8 cellular contexts compared by ENCODE assay signal in the genomic region with DNA sequence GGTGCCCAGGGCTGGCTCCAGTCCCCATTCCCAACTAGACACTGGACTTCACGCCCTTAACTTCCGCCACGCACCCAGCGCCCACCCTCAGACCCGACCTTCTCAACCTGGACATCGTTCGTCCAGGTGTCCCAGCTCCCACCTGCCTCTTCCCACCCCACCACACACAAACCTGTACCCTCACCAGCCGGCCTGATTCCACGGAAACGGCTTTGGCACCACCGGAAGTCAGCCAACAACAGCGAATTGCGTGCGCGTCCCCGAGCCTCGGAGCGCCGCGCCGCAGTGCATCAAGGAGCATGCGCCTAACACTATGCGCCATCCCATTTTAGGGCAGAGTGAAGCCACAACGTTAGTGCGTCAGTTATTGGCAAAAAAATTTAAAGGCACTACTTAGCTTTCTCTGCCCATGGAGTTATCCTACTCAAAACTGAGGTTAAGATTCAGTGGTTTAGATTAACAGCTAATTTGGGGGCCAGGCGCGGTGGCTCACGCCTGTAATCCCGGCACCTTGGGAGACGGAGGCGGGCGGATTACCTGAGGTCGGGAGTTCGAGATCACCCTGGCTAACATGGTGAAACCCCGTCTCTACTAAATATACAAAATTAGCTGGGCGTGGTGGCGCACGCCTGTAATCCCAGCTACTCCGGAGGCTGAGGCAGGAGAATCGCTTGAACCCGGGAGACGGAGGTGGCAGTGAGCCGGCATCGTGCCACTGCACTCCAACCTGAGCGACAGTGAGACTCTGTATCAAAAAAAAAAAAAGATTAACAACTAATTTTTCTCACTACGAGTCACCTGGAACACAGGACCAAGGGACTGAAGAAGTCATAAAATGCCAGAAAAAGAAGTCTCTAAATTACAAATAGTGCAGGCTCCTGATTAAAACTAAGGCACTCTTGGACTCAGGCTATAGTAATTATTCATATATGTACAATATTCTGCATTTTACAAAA. TPM values are rescaled to one million over a fixed set of nuclear protein-coding genes. Genes with fewer than 3 reads are reported as not detected.
DNase-seq lines count a peak whose midpoint lies in the region; ATAC-seq, FAIRE-seq and TF ChIP-seq lines count a peak whose summit lies in the region.

Gene GON4L, minus strand, starts transcription at position 240 of the 956 bp plus-strand sequence. CDS start 3,434 bp downstream, outside the sequence.

- peak within 1 kb of the TSS; percentile 39; the same call in 1 of the 2 replicates for H3K18ac ChIP-seq in IMR-90 (ENCODE audit: low read depth, low read length)

- CTCF ChIA-PET in IMR-90 (lab: Yijun Ruan, JAX) (no interaction called here), OCI-LY7 (lab: Charles Lee; ENCODE audit: unreplicated experiment) (interaction anchor here (0.8 to 1.5 kb wide), 2 partner anchors 25 to 87 kb away, joined by 3 to 4 read pairs; no protein-coding TSS in a partner anchor)

- H3K27ac ChIP-seq in IMR-90 (ENCODE audit: insufficient read depth, low read length) (peak within 1 kb of the TSS; percentile 86), OCI-LY7 (ENCODE audit: low read depth, low read length, poor library complexity, severe bottlenecking) (peak within 1 kb of the TSS; percentile 89)

- dilution Hi-C loops in IMR-90 (cut with HindIII; ENCODE audit: low sequenced_read_pairs, unreplicated experiment): no loop called here

- H3K79me2 ChIP-seq in OCI-LY7 (ENCODE audit: insufficient read depth, low read depth, low read length): peaks cover 65% of the 10 kb centered on the region

- H4K20me1 ChIP-seq in IMR-90 (ENCODE audit: insufficient read depth, low read length) (no peaks in the 10 kb centered on the region), OCI-LY7 (ENCODE audit: insufficient read depth, low read length) (no peaks in the 10 kb centered on the region)

- H3K14ac ChIP-seq in IMR-90 (replicated peaks; ENCODE audit: low read depth, low read length): peak within 1 kb of the TSS; percentile 97

- TF ChIP-seq RAD21 in IMR-90 (IDR thresholded peaks at IDR 0.05; ENCODE audit: low read length): peak; percentile 14; the same call in 1 of the 2 replicates

- no peaks in the 10 kb centered on the region for H3K27me3 ChIP-seq in IMR-90 (ENCODE audit: control insufficient read depth, insufficient read depth, low read length)

- H2AK5ac ChIP-seq in IMR-90 (ENCODE audit: low read depth, low read length): peak within 1 kb of the TSS; percentile 96

- H4K8ac ChIP-seq in IMR-90 (ENCODE audit: low read depth in 2 of 2, low read length in 2 of 2): peak within 1 kb of the TSS; percentile 78 to 98

- TF ChIP-seq POLR2A in IMR-90 (IDR thresholded peaks at IDR 0.05; ENCODE audit: low read depth, low read length): peak; percentile 60; the same call in 1 of the 2 replicates

- peak within 1 kb of the TSS; percentile 62 for H4K5ac ChIP-seq in IMR-90 (ENCODE audit: low read depth, low read length)

- H3K4me2 ChIP-seq in IMR-90 (ENCODE audit: low read depth, low read length) (peak within 1 kb of the TSS; percentile 47), OCI-LY7 (ENCODE audit: low read length) (peak within 1 kb of the TSS; percentile 85)

- H2AK9ac ChIP-seq in IMR-90 (replicated peaks; ENCODE audit: low read depth, low read length, poor library complexity): peak within 1 kb of the TSS; percentile 95

- peak within 1 kb of the TSS; percentile 95 for H4K91ac ChIP-seq in IMR-90 (ENCODE audit: insufficient read depth, low read depth, low read length)

- H3K4me3 ChIP-seq in IMR-90 (ENCODE audit: insufficient read depth, low read depth, low read length): peak within 1 kb of the TSS; percentile 65
- peak within 1 kb of the TSS; percentile 79 for H3K4me3 ChIP-seq in OCI-LY7 (ENCODE audit: low read depth, low read length, poor library complexity, severe bottlenecking)

- peak; percentile 58 for ATAC-seq in GM21390 (IDR thresholded peaks at IDR 0.05; ENCODE audit: unreplicated experiment)
- ATAC-seq in IMR-90 (ENCODE audit: low read depth): peak; percentile 60

- FAIRE-seq in endometrium (lab: Jason Lieb, UNC): peak; percentile 18

- 0% methylated on average over 15 of the region's 46 CpGs; no CpG with 5 or more reads in 1 of the 2 experiments for WGBS in IMR-90 (ENCODE audit: extremely low coverage in 2 of 2, insufficient read length in 1 of 2), 2 experiments

- TF ChIP-seq CTCF in IMR-90 (conservative IDR thresholded peaks at IDR 0.05; ENCODE audit: low read depth, low read length) (no peak), OCI-LY7 (conservative IDR thresholded peaks at IDR 0.05; ENCODE audit: low read length) (no peak; the same call in 1 of the 2 replicates)

- H3K23ac ChIP-seq in IMR-90 (ENCODE audit: low read depth, low read length): peak within 1 kb of the TSS; percentile 91; the same call in 1 of the 2 replicates

- H3K9me1 ChIP-seq in IMR-90 (ENCODE audit: insufficient read depth, low read length): peaks cover 7% of the 10 kb centered on the region; the same call in 1 of the 2 replicates

- no peaks in the 10 kb centered on the region for H3K9me2 ChIP-seq in OCI-LY7 (ENCODE audit: insufficient read depth, low read length)

- DNase-seq in COLO668 (lab: John Stamatoyannopoulos, UW; ENCODE audit: unreplicated experiment) (peak; percentile 96), IMR-90 (peak; percentile 91), OCI-LY7 (ENCODE audit: low spot score) (peak; percentile 96), mesenteric fat pad (ENCODE audit: low spot score) (peak; percentile 96)
- peak; percentile 91 for DNase-seq in activated CD8-positive, alpha-beta memory T cell treated with anti-CD3 and anti-CD28 coated beads, Interleukin-2, amount 50 U/mL, for 48 hours
- DNase-seq in stimulated activated CD8-positive, alpha-beta memory T cell treated with anti-CD3 and anti-CD28 coated beads, Interleukin-15, amount 100 ng/mL, for 24 hours (ENCODE audit: low read depth): peak; percentile 66

- intact Hi-C loops in IMR-90 (cut with micrococcal nuclease): loop anchor here (2.0 kb wide), 1 partner anchor 54 kb away; the partner anchor contains the start of gene RIT1
- intact Hi-C loops in OCI-LY7 (cut with micrococcal nuclease; ENCODE audit: unreplicated experiment): no loop called here

- H3K4ac ChIP-seq in IMR-90 (ENCODE audit: low read depth, low read length): peak within 1 kb of the TSS; percentile 93

- no peak within 1 kb of the TSS for H2BK20ac ChIP-seq in IMR-90 (ENCODE audit: low read depth, low read length)

- peaks cover 8 to 71% of the 10 kb centered on the region in 2 experiments for H3K79me1 ChIP-seq in IMR-90 (ENCODE audit: low read depth in 1 of 2, low read length in 2 of 2)

- H2BK15ac ChIP-seq in IMR-90 (ENCODE audit: low read depth, low read length): peak within 1 kb of the TSS; percentile 83; the same call in 1 of the 3 replicates

- H2BK120ac ChIP-seq in IMR-90 (ENCODE audit: low read depth, low read length): peak within 1 kb of the TSS; percentile 72; the same call in 1 of the 2 replicates

- in situ Hi-C loops in IMR-90 (cut with MboI; ENCODE audit: low sequenced_read_pairs): no loop called here

- peak within 1 kb of the TSS; percentile 85 for H2BK5ac ChIP-seq in IMR-90 (ENCODE audit: low read depth, low read length, poor library complexity, severe bottlenecking)

- H2AFZ ChIP-seq in IMR-90 (replicated peaks; ENCODE audit: low read length, poor library complexity) (peak within 1 kb of the TSS; percentile 98), OCI-LY7 (ENCODE audit: low read length) (peak within 1 kb of the TSS; percentile 75; the same call in 1 of the 2 replicates)

- peak within 1 kb of the TSS; percentile 94 for H3K56ac ChIP-seq in IMR-90 (ENCODE audit: extremely low read depth, insufficient read depth, low read length)

- H3K9me3 ChIP-seq in IMR-90 (ENCODE audit: control insufficient read depth, insufficient read depth, low read length) (no peaks in the 10 kb centered on the region), OCI-LY7 (ENCODE audit: low read length) (no peaks in the 10 kb centered on the region)

- H3K9ac ChIP-seq in IMR-90 (ENCODE audit: low read depth, low read length): peak within 1 kb of the TSS; percentile 95

- H3K36me3 ChIP-seq in IMR-90 (ENCODE audit: control insufficient read depth, insufficient read depth, low read length) (peaks cover 12% of the 10 kb centered on the region), OCI-LY7 (ENCODE audit: insufficient read depth, low read length) (peaks cover 46% of the 10 kb centered on the region)

- no peaks in the 10 kb centered on the region; the same call in 1 of the 2 replicates for H3K4me1 ChIP-seq in IMR-90 (ENCODE audit: control insufficient read depth, insufficient read depth, low read length)
- H3K4me1 ChIP-seq in OCI-LY7 (ENCODE audit: insufficient read depth, low read length, poor library complexity, severe bottlenecking): peaks cover 43% of the 10 kb centered on the region

- BruUV-seq in IMR-90 (replicated peaks; lab: Mats Ljungman, UMichigan) (no TSS peak), OCI-LY7 (replicated peaks; lab: Mats Ljungman, UMichigan) (no TSS peak)

- POLR2A ChIA-PET in IMR-90 (lab: Charles Lee; ENCODE audit: unreplicated experiment) (interaction anchor here (0.6 kb wide), 1 partner anchor 469 kb away, joined by 3 read pairs; no protein-coding TSS in a partner anchor), OCI-LY7 (lab: Charles Lee) (interaction anchor here (0.5 to 6.2 kb wide), 13 partner anchors 9 to 751 kb away, joined by 3 to 42 read pairs (median 4); no protein-coding TSS in a partner anchor)

TF ChIP-seq in IMR-90, 13 proteins besides CTCF, POLR2A, EP300 and RAD21:
- TF ChIP-seq BHLHE40 (IDR thresholded peaks at IDR 0.05; ENCODE audit: low read depth, low read length) (no peak), RFX5 (IDR thresholded peaks at IDR 0.05; ENCODE audit: low read depth, low read length) (no peak), USF2 (IDR thresholded peaks at IDR 0.05; ENCODE audit: low read depth, low read length) (no peak), NFE2L2 (IDR thresholded peaks at IDR 0.05; ENCODE audit: low read depth, low read length) (no peak), MAZ (IDR thresholded peaks at IDR 0.05; ENCODE audit: borderline replicate concordance, low read depth, low read length) (no peak), CHD1 (IDR thresholded peaks at IDR 0.05; ENCODE audit: low read depth, low read length) (no peak), MXI1 (IDR thresholded peaks at IDR 0.05; ENCODE audit: borderline replicate concordance, low read depth, low read length) (peak; percentile 47; the same call in 1 of the 2 replicates)

RNA-seq across cellular contexts. Expression of gene GON4L, which starts in this region (rescaled TPM):
- total RNA-seq in IMR-90 (2012; rRNA removed) (29.4 and 30.3 TPM in 2 replicates), OCI-LY7 (2022) (78.0 and 80.0 TPM in 2 replicates), mesenteric fat pad (53.0 TPM)
- polyA plus RNA-seq in IMR-90 (2012; rRNA removed): 19.2 and 21.2 TPM in 2 replicates
- 7.1 and 8.6 TPM in 2 replicates for polyA plus RNA-seq in IMR-90 (2012; cell fraction: cytosol; rRNA removed)
- polyA plus RNA-seq in IMR-90 (2012; cell fraction: nucleus; rRNA removed; ENCODE audit: low replicate concordance): 47.8 and 92.4 TPM in 2 replicates
- 44.9 and 46.0 TPM in 2 replicates for total RNA-seq in OCI-LY7 (2014; rRNA removed; shearing (Covaris generic))

Comparison
In these comparisons a context has a peak if more than half of its experiments do, and no peak if none do; other contexts are left out.
1. Peak in every context shown above with its lines: DNase-seq, ATAC-seq, H3K4me3 ChIP-seq and H3K27ac ChIP-seq.